13 cellular contexts compared by ENCODE assay signal in genomic region chr21:44332383-44332782, GRCh38. TPM values are rescaled to one million over a fixed set of nuclear protein-coding genes. Genes with fewer than 3 reads are reported as not detected.
"Had no signal": no experiment of that assay in that cellular context is flagged by ENCODE, and none has a peak within 500 bp of the region (broad histone marks: within the 10 kb centered on the region; RNA-seq: fewer than 3 reads in every experiment).

No MANE protein-coding gene starts in this region.

- H3K4me3 Mint-ChIP-seq: activated CD4-positive, alpha-beta memory T cell treated with anti-CD3 and anti-CD28 coated beads, Interleukin-2, amount 10 ng/mL, durations not matched to agents 7 days and 5 days; activated naive CD8-positive, alpha-beta T cell treated with anti-CD3 and anti-CD28 coated beads, Interleukin-2, amount 50 U/mL, for 24 hours; activated T-cell treated with anti-CD3 and anti-CD28 coated beads, Interleukin-2, amount 50 U/mL, for 72 hours; natural killer cell treated with Interleukin-12 subunit alpha and Interleukin-12 subunit beta and Interleukin-15 and Interleukin-18, amount 100 ng/mL, for 72 hours; stimulated activated naive CD8-positive, alpha-beta T cell treated with anti-CD3 and anti-CD28 coated beads, Interleukin-15, Interleukin-2, amounts not matched to agents 100 ng/mL and 50 ng/mL, for 24 hours had no signal

- H3K36me3 Mint-ChIP-seq: natural killer cell treated with Interleukin-12 subunit alpha and Interleukin-12 subunit beta and Interleukin-15 and Interleukin-18, amount 100 ng/mL, for 72 hours had no signal

- ATAC-seq: activated naive CD8-positive, alpha-beta T cell treated with anti-CD3 and anti-CD28 coated beads, Interleukin-2, amount 50 U/mL, for 24 hours; activated T-cell treated with anti-CD3 and anti-CD28 coated beads, Interleukin-2, amount 50 U/mL, for 72 hours; heart left ventricle; left lung; upper lobe of right lung had no signal

- H3K27me3 Mint-ChIP-seq: activated CD4-positive, alpha-beta memory T cell treated with anti-CD3 and anti-CD28 coated beads, Interleukin-2, amount 10 ng/mL, durations not matched to agents 7 days and 5 days; activated naive CD8-positive, alpha-beta T cell treated with anti-CD3 and anti-CD28 coated beads, Interleukin-2, amount 50 U/mL, for 24 hours; natural killer cell treated with Interleukin-12 subunit alpha and Interleukin-12 subunit beta and Interleukin-15 and Interleukin-18, amount 100 ng/mL, for 72 hours; stimulated activated naive CD8-positive, alpha-beta T cell treated with anti-CD3 and anti-CD28 coated beads, Interleukin-15, Interleukin-2, amounts not matched to agents 100 ng/mL and 50 ng/mL, for 24 hours had no signal

- H3K4me3 ChIP-seq: ascending aorta, heart left ventricle, left lung, upper lobe of right lung had no signal

- H3K9me3 Mint-ChIP-seq: activated CD4-positive, alpha-beta memory T cell treated with anti-CD3 and anti-CD28 coated beads, Interleukin-2, amount 10 ng/mL, durations not matched to agents 7 days and 5 days; activated naive CD8-positive, alpha-beta T cell treated with anti-CD3 and anti-CD28 coated beads, Interleukin-2, amount 50 U/mL, for 24 hours; activated T-cell treated with anti-CD3 and anti-CD28 coated beads, Interleukin-2, amount 50 U/mL, for 72 hours; natural killer cell treated with Interleukin-12 subunit alpha and Interleukin-12 subunit beta and Interleukin-15 and Interleukin-18, amount 100 ng/mL, for 72 hours; stimulated activated naive CD8-positive, alpha-beta T cell treated with anti-CD3 and anti-CD28 coated beads, Interleukin-15, Interleukin-2, amounts not matched to agents 100 ng/mL and 50 ng/mL, for 24 hours had no signal

- H3K4me1 ChIP-seq: ascending aorta, left lung, upper lobe of right lung had no signal

- H3K9me3 ChIP-seq: ascending aorta, heart left ventricle, left lung, upper lobe of right lung had no signal

- DNase-seq: activated CD4-positive, alpha-beta memory T cell treated with anti-CD3 and anti-CD28 coated beads, Interleukin-2, amount 10 ng/mL, durations not matched to agents 7 days and 5 days; activated naive CD8-positive, alpha-beta T cell treated with anti-CD3 and anti-CD28 coated beads, Interleukin-2, amount 50 U/mL, for 24 hours; activated T-cell treated with anti-CD3 and anti-CD28 coated beads, Interleukin-2, amount 50 U/mL, for 72 hours; heart left ventricle; stimulated activated CD4-positive, alpha-beta T cell treated with anti-CD3 and anti-CD28 coated beads, Interleukin-12 subunit alpha, Interleukin-12 subunit beta, amount 100 ng/mL, for 4 hours; upper lobe of right lung had no signal

- H3K27me3 ChIP-seq: ascending aorta, heart left ventricle, left lung, upper lobe of right lung had no signal

- H3K27ac Mint-ChIP-seq: activated CD4-positive, alpha-beta memory T cell treated with anti-CD3 and anti-CD28 coated beads, Interleukin-2, amount 10 ng/mL, durations not matched to agents 7 days and 5 days; activated T-cell treated with anti-CD3 and anti-CD28 coated beads, Interleukin-2, amount 50 U/mL, for 72 hours; natural killer cell treated with Interleukin-12 subunit alpha and Interleukin-12 subunit beta and Interleukin-15 and Interleukin-18, amount 100 ng/mL, for 72 hours had no signal

- H3K4me1 Mint-ChIP-seq: activated CD4-positive, alpha-beta memory T cell treated with anti-CD3 and anti-CD28 coated beads, Interleukin-2, amount 10 ng/mL, durations not matched to agents 7 days and 5 days; activated naive CD8-positive, alpha-beta T cell treated with anti-CD3 and anti-CD28 coated beads, Interleukin-2, amount 50 U/mL, for 24 hours had no signal

- H3K27ac ChIP-seq: ascending aorta, heart left ventricle, left lung, upper lobe of right lung had no signal

RNA-seq across cellular contexts. Expression of gene TRPM2, which starts 21.0 kb away (rescaled TPM):
- total RNA-seq: endothelial cell of umbilical vein, osteocyte, pulmonary artery endothelial cell had no signal
- polyA plus RNA-seq: endothelial cell of umbilical vein had no signal

RNA-seq across cellular contexts. Expression of gene AIRE, which starts 46.7 kb away (rescaled TPM):
- total RNA-seq: activated T-cell treated with anti-CD3 and anti-CD28 coated beads, Interleukin-2, amount 50 U/mL, for 72 hours; natural killer cell treated with Interleukin-12 subunit alpha and Interleukin-12 subunit beta and Interleukin-15 and Interleukin-18, amount 100 ng/mL, for 72 hours; osteocyte; upper lobe of right lung had no signal
